ENCODE assay signal across 40 cellular contexts in the genomic region with DNA sequence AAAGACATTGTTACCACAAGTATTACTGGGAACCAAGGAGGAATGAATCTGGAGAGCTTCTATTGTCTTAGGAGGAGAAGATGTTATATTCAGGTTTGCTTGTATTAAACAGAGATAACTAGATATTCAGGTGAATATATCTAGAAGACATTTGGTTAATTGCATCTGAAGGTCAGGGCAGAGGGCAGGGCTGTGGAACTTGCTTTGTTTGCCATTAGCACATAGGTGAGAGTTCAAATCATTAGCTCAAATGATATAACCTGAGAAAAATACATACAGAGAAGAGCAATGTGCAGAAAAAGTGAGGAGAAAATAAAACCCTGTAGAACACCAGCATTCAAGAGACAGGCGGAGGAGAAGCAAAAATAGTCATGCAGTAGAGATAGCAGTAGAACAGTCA.
"Had no signal": no experiment of that assay in that cellular context is flagged by ENCODE, and none has a peak within 500 bp of the region (broad histone marks: within the 10 kb centered on the region; RNA-seq: fewer than 3 reads in every experiment).

No MANE protein-coding gene starts in this region.

- H3K9me3 Mint-ChIP-seq: activated naive CD4-positive, alpha-beta T cell treated with anti-CD3 and anti-CD28 coated beads for 36 hours; activated naive CD4-positive, alpha-beta T cell treated with anti-CD3 and anti-CD28 coated beads, Interleukin-2, amount 10 ng/mL, durations not matched to agents 7 days and 5 days; activated naive CD8-positive, alpha-beta T cell treated with anti-CD3 and anti-CD28 coated beads, Interleukin-2, amount 10 ng/mL, durations not matched to agents 7 days and 5 days had no signal

- H3K27ac Mint-ChIP-seq: activated naive CD4-positive, alpha-beta T cell treated with anti-CD3 and anti-CD28 coated beads for 36 hours; activated naive CD4-positive, alpha-beta T cell treated with anti-CD3 and anti-CD28 coated beads, Interleukin-2, amount 10 ng/mL, durations not matched to agents 7 days and 5 days; activated naive CD4-positive, alpha-beta T cell treated with anti-CD3 and anti-CD28 coated beads, Interleukin-2, amount 50 U/mL, for 24 hours; activated naive CD4-positive, alpha-beta T cell treated with anti-CD3 and anti-CD28 coated beads, Interleukin-2, amount 50 U/mL, for 72 hours; activated naive CD8-positive, alpha-beta T cell; activated naive CD8-positive, alpha-beta T cell treated with anti-CD3 and anti-CD28 coated beads for 36 hours; activated naive CD8-positive, alpha-beta T cell treated with anti-CD3 and anti-CD28 coated beads, Interleukin-2, amount 10 ng/mL, durations not matched to agents 7 days and 5 days; activated naive CD8-positive, alpha-beta T cell treated with anti-CD3 and anti-CD28 coated beads, Interleukin-2, amount 50 U/mL, for 24 hours; activated T-cell treated with anti-CD3 and anti-CD28 coated beads, Interleukin-2, amount 50 U/mL, for 24 hours; activated T-cell treated with anti-CD3 and anti-CD28 coated beads, Interleukin-2, amount 50 U/mL, for 72 hours; activated T-helper 1 cell treated with anti-CD3 and anti-CD28 coated beads, Interleukin-12 subunit alpha, Interleukin-12 subunit beta, Interleukin-2, Interleukin-4 antibody, amounts not matched to agents 30 ng/mL and 10 ng/mL and 1 ng/mL, durations not matched to agents 14 hours and 24 hours and 36 hours; activated T-helper 17 cell treated with anti-CD3 and anti-CD28 coated beads, Interleukin-2, amount 50 U/mL, for 72 hours; brain had no signal

- H3K4me3 Mint-ChIP-seq: activated naive CD4-positive, alpha-beta T cell treated with anti-CD3 and anti-CD28 coated beads for 36 hours; activated naive CD4-positive, alpha-beta T cell treated with anti-CD3 and anti-CD28 coated beads, Interleukin-2, amount 10 ng/mL, durations not matched to agents 7 days and 5 days; activated naive CD4-positive, alpha-beta T cell treated with anti-CD3 and anti-CD28 coated beads, Interleukin-2, amount 50 U/mL, for 24 hours; activated naive CD8-positive, alpha-beta T cell; activated naive CD8-positive, alpha-beta T cell treated with anti-CD3 and anti-CD28 coated beads for 36 hours; activated naive CD8-positive, alpha-beta T cell treated with anti-CD3 and anti-CD28 coated beads, Interleukin-2, amount 10 ng/mL, durations not matched to agents 7 days and 5 days; activated naive CD8-positive, alpha-beta T cell treated with anti-CD3 and anti-CD28 coated beads, Interleukin-2, amount 50 U/mL, for 24 hours; activated T-cell treated with anti-CD3 and anti-CD28 coated beads, Interleukin-2, amount 50 U/mL, for 24 hours; activated T-cell treated with anti-CD3 and anti-CD28 coated beads, Interleukin-2, amount 50 U/mL, for 4 hours; activated T-cell treated with anti-CD3 and anti-CD28 coated beads, Interleukin-2, amount 50 U/mL, for 72 hours; activated T-helper 1 cell treated with anti-CD3 and anti-CD28 coated beads, Interleukin-12 subunit alpha, Interleukin-12 subunit beta, Interleukin-2, Interleukin-4 antibody, amounts not matched to agents 30 ng/mL and 10 ng/mL and 1 ng/mL, durations not matched to agents 14 hours and 24 hours and 36 hours; activated T-helper 17 cell treated with anti-CD3 and anti-CD28 coated beads, Interleukin-2, amount 50 U/mL, for 72 hours; brain; central memory CD8-positive, alpha-beta T cell had no signal

- DNase-seq: activated effector memory CD4-positive, alpha-beta T cell treated with anti-CD3 and anti-CD28 coated beads, Interleukin-2, amount 50 U/mL, for 16 hours; activated effector memory CD4-positive, alpha-beta T cell treated with Interleukin-2 at 50 U/mL for 16 hours; activated gamma-delta T cell; activated gamma-delta T cell treated with Interleukin-2 at 50 U/mL for 16 hours; activated naive CD4-positive, alpha-beta T cell; activated naive CD4-positive, alpha-beta T cell treated with anti-CD3 and anti-CD28 coated beads for 36 hours; activated naive CD4-positive, alpha-beta T cell treated with anti-CD3 and anti-CD28 coated beads, Interleukin-2, amount 10 ng/mL, durations not matched to agents 7 days and 5 days; activated naive CD4-positive, alpha-beta T cell treated with anti-CD3 and anti-CD28 coated beads, Interleukin-2, amount 50 U/mL, for 16 hours; activated naive CD4-positive, alpha-beta T cell treated with Interleukin-2 at 50 U/mL for 16 hours; activated naive CD8-positive, alpha-beta T cell treated with anti-CD3 and anti-CD28 coated beads for 36 hours; activated naive CD8-positive, alpha-beta T cell treated with anti-CD3 and anti-CD28 coated beads, Interleukin-2, amount 10 ng/mL, durations not matched to agents 7 days and 5 days; activated naive CD8-positive, alpha-beta T cell treated with anti-CD3 and anti-CD28 coated beads, Interleukin-2, amount 50 U/mL, for 24 hours; activated T-cell treated with anti-CD3 and anti-CD28 coated beads for 4 hours; activated T-cell treated with anti-CD3 and anti-CD28 coated beads, Interleukin-2, amount 50 U/mL, for 1 hour; activated T-cell treated with anti-CD3 and anti-CD28 coated beads, Interleukin-2, amount 50 U/mL, for 24 hours; activated T-cell treated with anti-CD3 and anti-CD28 coated beads, Interleukin-2, amount 50 U/mL, for 4 hours; activated T-cell treated with anti-CD3 and anti-CD28 coated beads, Interleukin-2, amount 50 U/mL, for 48 hours; activated T-cell treated with anti-CD3 and anti-CD28 coated beads, Interleukin-2, amount 50 U/mL, for 72 hours; adrenal gland; amniotic stem cell; amygdala; anterior cingulate cortex; aorta; body of pancreas; brain microvascular endothelial cell; caudate nucleus; central memory CD4-positive, alpha-beta T cell; cerebellar nuclear complex had no signal

- H3K36me3 Mint-ChIP-seq: activated naive CD4-positive, alpha-beta T cell treated with anti-CD3 and anti-CD28 coated beads, Interleukin-2, amount 10 ng/mL, durations not matched to agents 7 days and 5 days; activated naive CD4-positive, alpha-beta T cell treated with anti-CD3 and anti-CD28 coated beads, Interleukin-2, amount 50 U/mL, for 24 hours; activated naive CD4-positive, alpha-beta T cell treated with anti-CD3 and anti-CD28 coated beads, Interleukin-2, amount 50 U/mL, for 72 hours; activated naive CD8-positive, alpha-beta T cell; activated naive CD8-positive, alpha-beta T cell treated with anti-CD3 and anti-CD28 coated beads for 36 hours; activated naive CD8-positive, alpha-beta T cell treated with anti-CD3 and anti-CD28 coated beads, Interleukin-2, amount 10 ng/mL, durations not matched to agents 7 days and 5 days; brain had no signal

- H3K4me1 ChIP-seq: adrenal gland, ascending aorta, body of pancreas, breast epithelium had no signal

- FAIRE-seq: astrocyte, bronchial epithelial cell had no signal

- ATAC-seq: activated naive CD4-positive, alpha-beta T cell treated with anti-CD3 and anti-CD28 coated beads, Interleukin-2, amount 50 U/mL, for 72 hours; activated naive CD8-positive, alpha-beta T cell treated with anti-CD3 and anti-CD28 coated beads, Interleukin-2, amount 50 U/mL, for 24 hours; activated T-cell treated with anti-CD3 and anti-CD28 coated beads, Interleukin-2, amount 50 U/mL, for 4 hours; activated T-cell treated with anti-CD3 and anti-CD28 coated beads, Interleukin-2, amount 50 U/mL, for 72 hours; activated T-helper 17 cell treated with anti-CD3 and anti-CD28 coated beads, Interleukin-2, amount 50 U/mL, for 72 hours; body of pancreas had no signal

- H3K36me3 ChIP-seq: adrenal gland, ascending aorta, brain microvascular endothelial cell, breast epithelium, cardiac muscle cell had no signal

- H3K27me3 Mint-ChIP-seq: activated naive CD4-positive, alpha-beta T cell treated with anti-CD3 and anti-CD28 coated beads, Interleukin-2, amount 10 ng/mL, durations not matched to agents 7 days and 5 days; activated naive CD8-positive, alpha-beta T cell; activated naive CD8-positive, alpha-beta T cell treated with anti-CD3 and anti-CD28 coated beads for 36 hours; activated naive CD8-positive, alpha-beta T cell treated with anti-CD3 and anti-CD28 coated beads, Interleukin-2, amount 50 U/mL, for 24 hours; activated T-cell treated with anti-CD3 and anti-CD28 coated beads, Interleukin-2, amount 50 U/mL, for 24 hours; activated T-helper 17 cell treated with anti-CD3 and anti-CD28 coated beads, Interleukin-2, amount 50 U/mL, for 72 hours; central memory CD8-positive, alpha-beta T cell had no signal

- H3K4me3 ChIP-seq: adrenal gland, ascending aorta, body of pancreas, breast epithelium, cardiac muscle cell had no signal

- H3K4me1 Mint-ChIP-seq: activated naive CD4-positive, alpha-beta T cell treated with anti-CD3 and anti-CD28 coated beads, Interleukin-2, amount 10 ng/mL, durations not matched to agents 7 days and 5 days; activated naive CD4-positive, alpha-beta T cell treated with anti-CD3 and anti-CD28 coated beads, Interleukin-2, amount 50 U/mL, for 24 hours; activated naive CD8-positive, alpha-beta T cell treated with anti-CD3 and anti-CD28 coated beads for 36 hours; activated naive CD8-positive, alpha-beta T cell treated with anti-CD3 and anti-CD28 coated beads, Interleukin-2, amount 10 ng/mL, durations not matched to agents 7 days and 5 days; activated naive CD8-positive, alpha-beta T cell treated with anti-CD3 and anti-CD28 coated beads, Interleukin-2, amount 50 U/mL, for 24 hours; activated T-helper 17 cell treated with anti-CD3 and anti-CD28 coated beads, Interleukin-2, amount 50 U/mL, for 72 hours; brain; central memory CD8-positive, alpha-beta T cell had no signal

- H3K27ac ChIP-seq: adrenal gland, ascending aorta, body of pancreas, brain microvascular endothelial cell, breast epithelium, cardiac muscle cell had no signal

- H3K9me3 ChIP-seq: adrenal gland, ascending aorta, body of pancreas had no signal

- H3K27me3 ChIP-seq: adrenal gland, ascending aorta, body of pancreas, brain microvascular endothelial cell, breast epithelium, cardiac muscle cell had no signal
